ENCODE assay signal across 8 cellular contexts in genomic region chr21:45471229-45472052, GRCh38.
A peak's percentile ranks its signal among the peaks of the same experiment; 100 is the strongest.
DNase-seq lines count a peak whose midpoint lies in the region; ATAC-seq and TF ChIP-seq lines count a peak whose summit lies in the region.

No MANE protein-coding gene starts in this region.

- H3K36me3 ChIP-seq in urinary bladder (ENCODE audit: insufficient read depth) = no peaks in the 10 kb centered on the region

- POLR2A ChIA-PET in activated CD4-positive, alpha-beta memory T cell treated with anti-CD3 and anti-CD28 coated beads for 36 hours (lab: Charles Lee) = no interaction called here
- POLR2A ChIA-PET in activated CD4-positive, alpha-beta memory T cell treated with anti-CD3 and anti-CD28 coated beads, Interleukin-2, amount 10 ng/mL, durations not matched to agents 7 days and 5 days (lab: Charles Lee) = no interaction called here

- 30% methylated on average over 26 of the region's 26 CpGs for WGBS in urinary bladder

- peak overlapping the region; percentile 72 for H3K27ac Mint-ChIP-seq in activated CD4-positive, alpha-beta memory T cell treated with anti-CD3 and anti-CD28 coated beads for 36 hours
- H3K27ac Mint-ChIP-seq in activated CD4-positive, alpha-beta memory T cell treated with anti-CD3 and anti-CD28 coated beads, Interleukin-2, amount 10 ng/mL, durations not matched to agents 7 days and 5 days = no peak overlapping the region
- H3K27ac Mint-ChIP-seq in mesothelial cell of epicardium (peak overlapping the region; percentile 97), T-helper 17 cell (no peak overlapping the region)

- H3K9me3 ChIP-seq in T-helper 17 cell (ENCODE audit: control insufficient read depth, low read length, poor library complexity, severe bottlenecking) = no peaks in the 10 kb centered on the region

- peaks cover 14% of the 10 kb centered on the region for H3K4me1 Mint-ChIP-seq in activated CD4-positive, alpha-beta memory T cell treated with anti-CD3 and anti-CD28 coated beads for 36 hours (ENCODE audit: low read depth)
- peaks cover 8% of the 10 kb centered on the region for H3K4me1 Mint-ChIP-seq in activated CD4-positive, alpha-beta memory T cell treated with anti-CD3 and anti-CD28 coated beads, Interleukin-2, amount 10 ng/mL, durations not matched to agents 7 days and 5 days
- H3K4me1 Mint-ChIP-seq in mesothelial cell of epicardium (peaks cover 16% of the 10 kb centered on the region), T-helper 17 cell (peaks cover 10% of the 10 kb centered on the region)

- CTCF ChIA-PET in activated CD4-positive, alpha-beta memory T cell treated with anti-CD3 and anti-CD28 coated beads for 36 hours (lab: Charles Lee) = no interaction called here
- CTCF ChIA-PET in activated CD4-positive, alpha-beta memory T cell treated with anti-CD3 and anti-CD28 coated beads, Interleukin-2, amount 10 ng/mL, durations not matched to agents 7 days and 5 days (lab: Charles Lee) = interaction anchor here (0.6 kb wide), 1 partner anchor 9 kb away, joined by 3 read pairs; no protein-coding TSS in a partner anchor

- ATAC-seq in T-helper 17 cell = no peak
- ATAC-seq in GM21737 (IDR thresholded peaks at IDR 0.05; ENCODE audit: unreplicated experiment) = no peak

- H3K27ac ChIP-seq in cingulate gyrus (ENCODE audit: low read depth, low read length) (peak overlapping the region; percentile 88), urinary bladder (ENCODE audit: low read depth) (peak overlapping the region; percentile 55)

- no peaks in the 10 kb centered on the region for H3K9me3 Mint-ChIP-seq in activated CD4-positive, alpha-beta memory T cell treated with anti-CD3 and anti-CD28 coated beads for 36 hours
- peaks cover 4% of the 10 kb centered on the region for H3K9me3 Mint-ChIP-seq in activated CD4-positive, alpha-beta memory T cell treated with anti-CD3 and anti-CD28 coated beads, Interleukin-2, amount 10 ng/mL, durations not matched to agents 7 days and 5 days
- no peaks in the 10 kb centered on the region for H3K9me3 Mint-ChIP-seq in mesothelial cell of epicardium

- no peaks in the 10 kb centered on the region for H3K4me1 ChIP-seq in urinary bladder (ENCODE audit: insufficient read depth)

- no peak for DNase-seq in activated CD4-positive, alpha-beta memory T cell treated with anti-CD3 and anti-CD28 coated beads for 36 hours
- no peak for DNase-seq in activated CD4-positive, alpha-beta memory T cell treated with anti-CD3 and anti-CD28 coated beads, Interleukin-2, amount 10 ng/mL, durations not matched to agents 7 days and 5 days
- DNase-seq in mesothelial cell of epicardium (ENCODE audit: low spot score in 2 of 2, unreplicated experiment in 2 of 2) = no peak
- DNase-seq in T-helper 17 cell = no peak
- DNase-seq in occipital lobe (lab: John Stamatoyannopoulos, UW) = no peak

- intact Hi-C loops in activated CD4-positive, alpha-beta memory T cell treated with anti-CD3 and anti-CD28 coated beads for 36 hours (cut with micrococcal nuclease) = no loop called here

- no peak for TF ChIP-seq CTCF in mesothelial cell of epicardium (IDR thresholded peaks at IDR 0.05; ENCODE audit: unreplicated experiment)

- no peak overlapping the region for H3K4me3 ChIP-seq in urinary bladder (ENCODE audit: low read depth, low read length)

- H3K4me3 Mint-ChIP-seq in activated CD4-positive, alpha-beta memory T cell treated with anti-CD3 and anti-CD28 coated beads for 36 hours = no peak overlapping the region
- H3K4me3 Mint-ChIP-seq in activated CD4-positive, alpha-beta memory T cell treated with anti-CD3 and anti-CD28 coated beads, Interleukin-2, amount 10 ng/mL, durations not matched to agents 7 days and 5 days = no peak overlapping the region
- H3K4me3 Mint-ChIP-seq in mesothelial cell of epicardium (peak overlapping the region; percentile 13), T-helper 17 cell (no peak overlapping the region)

- no peaks in the 10 kb centered on the region for H3K27me3 Mint-ChIP-seq in activated CD4-positive, alpha-beta memory T cell treated with anti-CD3 and anti-CD28 coated beads for 36 hours
- no peaks in the 10 kb centered on the region for H3K27me3 Mint-ChIP-seq in activated CD4-positive, alpha-beta memory T cell treated with anti-CD3 and anti-CD28 coated beads, Interleukin-2, amount 10 ng/mL, durations not matched to agents 7 days and 5 days
- H3K27me3 Mint-ChIP-seq in mesothelial cell of epicardium (ENCODE audit: low read depth) = no peaks in the 10 kb centered on the region
- no peaks in the 10 kb centered on the region for H3K27me3 Mint-ChIP-seq in T-helper 17 cell

- no peaks in the 10 kb centered on the region for H3K36me3 Mint-ChIP-seq in activated CD4-positive, alpha-beta memory T cell treated with anti-CD3 and anti-CD28 coated beads for 36 hours
- H3K36me3 Mint-ChIP-seq in activated CD4-positive, alpha-beta memory T cell treated with anti-CD3 and anti-CD28 coated beads, Interleukin-2, amount 10 ng/mL, durations not matched to agents 7 days and 5 days (ENCODE audit: low read depth) = no peaks in the 10 kb centered on the region
- H3K36me3 Mint-ChIP-seq in mesothelial cell of epicardium (peaks cover 5% of the 10 kb centered on the region), T-helper 17 cell (ENCODE audit: low read depth) (peaks cover 4% of the 10 kb centered on the region)

Comparison
In these comparisons a context has a peak if more than half of its experiments do, and no peak if none do; other contexts are left out.
1. H3K27ac Mint-ChIP-seq: peak in activated CD4-positive, alpha-beta memory T cell treated with anti-CD3 and anti-CD28 coated beads for 36 hours (single experiment) and mesothelial cell of epicardium (single experiment); none in activated CD4-positive, alpha-beta memory T cell treated with anti-CD3 and anti-CD28 coated beads, Interleukin-2, amount 10 ng/mL, durations not matched to agents 7 days and 5 days (single experiment) and T-helper 17 cell (single experiment).